ENCODE assay signal across 27 cellular contexts in genomic region chr2:239661334-239662312, GRCh38.
DNase-seq lines count a peak whose midpoint lies in the region; TF ChIP-seq lines count a peak whose summit lies in the region.
"Had no signal": no experiment of that assay in that cellular context is flagged by ENCODE, and none has a peak within 500 bp of the region (broad histone marks: within the 10 kb centered on the region; RNA-seq: fewer than 3 reads in every experiment).

No MANE protein-coding gene starts in this region.

- DNase-seq in NOMO-1 (lab: John Stamatoyannopoulos, UW; ENCODE audit: unreplicated experiment in 2 of 2) (peak; percentile 5 to 23), NOMO-1 treated with dmso at 0.1 percent for 144 hours (lab: John Stamatoyannopoulos, UW; ENCODE audit: unreplicated experiment) (no peak), hepatocyte (ENCODE audit: low spot score) (no peak), type B pancreatic cell (ENCODE audit: extremely low spot score, unreplicated experiment) (no peak), progenitor cell of endocrine pancreas (ENCODE audit: low spot score, unreplicated experiment) (no peak), epidermal melanocyte (ENCODE audit: insufficient read length, low spot score) (no peak), DMS53 treated with DMSO at 0.1 percent for 48 hours (lab: John Stamatoyannopoulos, UW; ENCODE audit: unreplicated experiment) (no peak)
- DNase-seq in Jurkat, Clone E6-1 (ENCODE audit: low read depth, low spot score) = peak; percentile 25
- DNase-seq: 8988T; activated CD4-positive, alpha-beta T cell treated with anti-CD3 and anti-CD28 coated beads, Interleukin-2, amount 10 ng/mL, durations not matched to agents 24 days and 14 days; activated naive CD4-positive, alpha-beta T cell treated with anti-CD3 and anti-CD28 coated beads, Interleukin-2, amount 10 ng/mL, durations not matched to agents 7 days and 5 days; brain microvascular endothelial cell; Calu3; CD4-positive, CD25-positive, alpha-beta regulatory T cell; IMR-90; NCI-H446 treated with DMSO at 0.1 percent for 48 hours; NCI-H82; RPMI8226; stimulated activated CD4-positive, alpha-beta T cell treated with anti-CD3 and anti-CD28 coated beads, Interleukin-2, amount 100 ng/mL, for 48 hours; stomach; T1000; thyroid gland had no signal

- H3K79me2 ChIP-seq in hepatocyte = no peaks in the 10 kb centered on the region

- 39% methylated on average over 15 of the region's 15 CpGs for WGBS in hepatocyte (ENCODE audit: low lambda C conversion rate, missing lambda C conversion rate)

- peaks cover 25% of the 10 kb centered on the region for H3K27me3 Mint-ChIP-seq in type B pancreatic cell
- H3K27me3 Mint-ChIP-seq in progenitor cell of endocrine pancreas = peaks cover 40% of the 10 kb centered on the region

- H3K36me3 ChIP-seq in hepatocyte (replicated peaks; ENCODE audit: insufficient read depth, low read depth) = no peaks in the 10 kb centered on the region
- H3K36me3 ChIP-seq: brain microvascular endothelial cell, prostate gland, right lobe of liver, SJSA1, stomach, thyroid gland had no signal

- H3K36me3 Mint-ChIP-seq in type B pancreatic cell (no peaks in the 10 kb centered on the region), progenitor cell of endocrine pancreas (ENCODE audit: insufficient read depth) (no peaks in the 10 kb centered on the region)
- H3K36me3 Mint-ChIP-seq: activated naive CD4-positive, alpha-beta T cell treated with anti-CD3 and anti-CD28 coated beads, Interleukin-2, amount 10 ng/mL, durations not matched to agents 7 days and 5 days; CD4-positive, CD25-positive, alpha-beta regulatory T cell had no signal

- no peaks in the 10 kb centered on the region for H3K9me2 ChIP-seq in hepatocyte (replicated peaks; ENCODE audit: insufficient read depth)

- TF ChIP-seq CTCF in hepatocyte (IDR thresholded peaks at IDR 0.05; ENCODE audit: poor library complexity) = no peak
- no peak for TF ChIP-seq CTCF in type B pancreatic cell (conservative IDR thresholded peaks at IDR 0.05)
- TF ChIP-seq CTCF in progenitor cell of endocrine pancreas (IDR thresholded peaks at IDR 0.05; ENCODE audit: unreplicated experiment) = no peak

- H3K27me3 ChIP-seq in hepatocyte = peaks cover 9% of the 10 kb centered on the region
- H3K27me3 ChIP-seq: brain microvascular endothelial cell, right lobe of liver had no signal

- no peak overlapping the region for H3K27ac ChIP-seq in hepatocyte
- H3K27ac ChIP-seq: brain microvascular endothelial cell, dorsolateral prefrontal cortex, prostate gland, right lobe of liver, SJSA1, stomach, thyroid gland, VCaP had no signal

- H3K4me2 ChIP-seq in hepatocyte = peak overlapping the region; percentile 48

- no peaks in the 10 kb centered on the region for H3K9me3 ChIP-seq in hepatocyte (ENCODE audit: low read depth)
- H3K9me3 ChIP-seq: prostate gland, right lobe of liver, SJSA1, stomach, thyroid gland had no signal

- H3K27ac Mint-ChIP-seq in type B pancreatic cell (peak overlapping the region; percentile 22), progenitor cell of endocrine pancreas (no peak overlapping the region)
- H3K27ac Mint-ChIP-seq: activated CD4-positive, alpha-beta T cell treated with anti-CD3 and anti-CD28 coated beads, Interleukin-2, amount 10 ng/mL, durations not matched to agents 24 days and 14 days; activated naive CD4-positive, alpha-beta T cell treated with anti-CD3 and anti-CD28 coated beads, Interleukin-2, amount 10 ng/mL, durations not matched to agents 7 days and 5 days; CD4-positive, CD25-positive, alpha-beta regulatory T cell had no signal

- no peaks in the 10 kb centered on the region for H4K20me1 ChIP-seq in hepatocyte (ENCODE audit: insufficient read depth, poor library complexity, severe bottlenecking)

- H3K4me1 Mint-ChIP-seq in type B pancreatic cell (ENCODE audit: unreplicated experiment) = peaks cover 15% of the 10 kb centered on the region
- H3K4me1 Mint-ChIP-seq in progenitor cell of endocrine pancreas (ENCODE audit: low read depth) = peaks cover 4% of the 10 kb centered on the region
- H3K4me1 Mint-ChIP-seq: activated naive CD4-positive, alpha-beta T cell treated with anti-CD3 and anti-CD28 coated beads, Interleukin-2, amount 10 ng/mL, durations not matched to agents 7 days and 5 days had no signal

- no peak overlapping the region for H2AFZ ChIP-seq in hepatocyte

- H3K9me3 Mint-ChIP-seq in type B pancreatic cell (no peaks in the 10 kb centered on the region), progenitor cell of endocrine pancreas (ENCODE audit: low read depth) (no peaks in the 10 kb centered on the region)
- H3K9me3 Mint-ChIP-seq: activated CD4-positive, alpha-beta T cell treated with anti-CD3 and anti-CD28 coated beads, Interleukin-2, amount 10 ng/mL, durations not matched to agents 24 days and 14 days; activated naive CD4-positive, alpha-beta T cell treated with anti-CD3 and anti-CD28 coated beads, Interleukin-2, amount 10 ng/mL, durations not matched to agents 7 days and 5 days; CD4-positive, CD25-positive, alpha-beta regulatory T cell had no signal

- no peaks in the 10 kb centered on the region for H3K4me1 ChIP-seq in hepatocyte (ENCODE audit: insufficient read depth)
- H3K4me1 ChIP-seq: prostate gland, right lobe of liver, SJSA1, thyroid gland had no signal

- H3K4me3 ChIP-seq in Jurkat, Clone E6-1 (ENCODE audit: low read length) = no peak overlapping the region
- H3K4me3 ChIP-seq in hepatocyte = no peak overlapping the region
- H3K4me3 ChIP-seq: prostate gland, right lobe of liver, SJSA1, stomach, thyroid gland had no signal

- H3K4me3 Mint-ChIP-seq in type B pancreatic cell (no peak overlapping the region), progenitor cell of endocrine pancreas (ENCODE audit: low read depth) (no peak overlapping the region)
- H3K4me3 Mint-ChIP-seq: activated CD4-positive, alpha-beta T cell treated with anti-CD3 and anti-CD28 coated beads, Interleukin-2, amount 10 ng/mL, durations not matched to agents 24 days and 14 days; activated naive CD4-positive, alpha-beta T cell treated with anti-CD3 and anti-CD28 coated beads, Interleukin-2, amount 10 ng/mL, durations not matched to agents 7 days and 5 days; CD4-positive, CD25-positive, alpha-beta regulatory T cell had no signal

Comparison
In these comparisons a context has a peak if more than half of its experiments do, and no peak if none do; other contexts are left out.
1. DNase-seq: peak in NOMO-1 (2 of 2) and Jurkat, Clone E6-1 (single experiment); none in NOMO-1 treated with dmso at 0.1 percent for 144 hours (single experiment), hepatocyte (single experiment), type B pancreatic cell (single experiment), progenitor cell of endocrine pancreas (single experiment), epidermal melanocyte (single experiment) and DMS53 treated with DMSO at 0.1 percent for 48 hours (single experiment).